Comparison of ENCODE assay signal across 1 cellular context in the genomic region with DNA sequence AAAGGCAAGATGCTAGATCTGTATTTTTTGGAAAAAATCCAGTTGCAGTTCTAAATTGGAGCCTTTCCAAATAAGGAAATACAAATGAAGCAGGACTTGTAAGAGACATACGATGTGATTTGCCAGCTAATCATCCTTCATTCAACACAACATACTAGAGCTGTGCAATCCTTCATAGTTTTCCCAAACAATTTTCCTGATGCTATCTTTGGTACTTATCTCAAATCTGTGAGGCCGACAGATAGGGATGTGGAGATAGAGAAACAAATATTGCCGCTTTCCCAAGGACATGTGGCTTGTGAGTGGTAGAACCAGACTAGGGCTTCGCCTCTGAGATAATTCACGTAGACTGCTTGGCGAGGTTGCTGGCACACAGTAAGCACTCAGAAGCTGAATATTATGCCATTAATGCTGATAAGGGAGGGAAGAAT.
TF ChIP-seq lines count a peak whose summit lies in the region.

No MANE protein-coding gene starts in this region.

TF ChIP-seq in WTC11, 78 proteins besides CTCF, POLR2A, EP300 and RAD21 (continued from another document):
- TF ChIP-seq, protein P1, sequence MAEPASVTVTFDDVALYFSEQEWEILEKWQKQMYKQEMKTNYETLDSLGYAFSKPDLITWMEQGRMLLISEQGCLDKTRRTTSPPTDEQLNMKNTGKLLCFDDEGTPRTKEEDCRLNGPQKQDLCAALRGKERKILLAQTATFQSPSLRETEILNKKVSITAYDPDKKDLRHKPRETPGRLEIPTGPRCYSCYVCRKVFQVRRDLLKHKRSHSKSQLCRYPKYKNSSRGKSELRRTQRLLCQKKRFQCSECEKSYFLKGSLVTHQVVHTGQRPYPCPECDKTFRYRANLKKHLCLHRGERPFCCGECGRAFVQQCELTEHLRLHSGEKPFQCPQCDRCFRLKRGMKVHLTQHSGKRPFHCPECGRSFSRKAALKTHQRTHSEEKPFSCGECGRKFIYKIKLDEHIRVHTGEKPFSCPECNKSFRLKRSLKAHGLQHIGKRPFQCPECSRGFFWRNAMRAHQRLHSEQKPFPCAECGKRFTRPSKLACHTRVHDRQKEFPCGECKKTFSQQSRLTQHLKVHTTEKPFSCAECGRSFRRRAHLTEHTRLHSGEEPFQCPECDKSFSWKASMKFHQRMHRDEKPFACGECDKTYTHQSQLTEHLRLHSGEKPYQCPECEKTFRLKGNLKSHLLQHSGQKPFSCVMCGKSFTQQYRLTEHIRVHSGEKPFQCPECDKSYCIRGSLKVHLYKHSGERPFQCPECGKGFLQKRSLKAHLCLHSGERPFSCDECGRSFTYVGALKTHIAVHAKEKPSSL (CRISPR knock-in tag; conservative IDR thresholded peaks at IDR 0.05): no peak
- TF ChIP-seq ESRRA (CRISPR knock-in tag; IDR thresholded peaks at IDR 0.05; ENCODE audit: borderline replicate concordance) (no peak), OVOL2 (CRISPR knock-in tag; IDR thresholded peaks at IDR 0.05; ENCODE audit: borderline replicate concordance) (no peak), GABPB1 (CRISPR knock-in tag; IDR thresholded peaks at IDR 0.05) (no peak), ZBTB21 (CRISPR knock-in tag; IDR thresholded peaks at IDR 0.05; ENCODE audit: borderline replicate concordance) (no peak), NFYB (CRISPR knock-in tag; conservative IDR thresholded peaks at IDR 0.05; ENCODE audit: low read depth) (no peak), NR2C2 (CRISPR knock-in tag; IDR thresholded peaks at IDR 0.05) (no peak), ATF1 (CRISPR knock-in tag; IDR thresholded peaks at IDR 0.05) (no peak), EMX1 (CRISPR knock-in tag; IDR thresholded peaks at IDR 0.05) (no peak), CREM (CRISPR knock-in tag; IDR thresholded peaks at IDR 0.05) (no peak)
- TF ChIP-seq, protein P2, sequence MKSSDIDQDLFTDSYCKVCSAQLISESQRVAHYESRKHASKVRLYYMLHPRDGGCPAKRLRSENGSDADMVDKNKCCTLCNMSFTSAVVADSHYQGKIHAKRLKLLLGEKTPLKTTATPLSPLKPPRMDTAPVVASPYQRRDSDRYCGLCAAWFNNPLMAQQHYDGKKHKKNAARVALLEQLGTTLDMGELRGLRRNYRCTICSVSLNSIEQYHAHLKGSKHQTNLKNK (CRISPR knock-in tag; IDR thresholded peaks at IDR 0.05): no peak
